Comparison of ENCODE assay signal across 1 cellular context in the genomic region with DNA sequence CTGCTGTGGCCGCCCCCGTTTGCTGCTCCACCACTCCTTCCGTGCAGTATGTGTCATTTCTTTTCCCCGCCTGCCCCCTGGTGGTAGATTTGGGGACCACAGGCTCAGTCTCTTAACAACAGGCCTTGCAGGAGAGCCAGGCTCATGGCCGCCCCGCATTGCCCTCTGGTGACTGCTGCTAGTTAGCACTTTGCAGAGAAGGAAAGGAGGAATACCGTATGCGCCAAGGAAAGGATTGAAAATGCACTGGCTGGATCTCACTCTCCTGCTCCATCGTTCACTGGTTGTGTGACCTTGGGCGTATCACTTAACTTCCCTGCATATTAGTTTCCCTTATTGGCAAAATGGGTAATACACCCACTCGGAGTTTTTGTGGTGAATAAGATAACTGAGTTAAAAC.
A peak's percentile ranks its signal among the peaks of the same experiment; 100 is the strongest.
TF ChIP-seq lines count a peak whose summit lies in the region.

No MANE protein-coding gene starts in this region.

TF ChIP-seq in HepG2, 621 proteins besides CTCF, POLR2A, EP300 and RAD21 (continued from another document and continues in another):
- TF ChIP-seq, protein P1, sequence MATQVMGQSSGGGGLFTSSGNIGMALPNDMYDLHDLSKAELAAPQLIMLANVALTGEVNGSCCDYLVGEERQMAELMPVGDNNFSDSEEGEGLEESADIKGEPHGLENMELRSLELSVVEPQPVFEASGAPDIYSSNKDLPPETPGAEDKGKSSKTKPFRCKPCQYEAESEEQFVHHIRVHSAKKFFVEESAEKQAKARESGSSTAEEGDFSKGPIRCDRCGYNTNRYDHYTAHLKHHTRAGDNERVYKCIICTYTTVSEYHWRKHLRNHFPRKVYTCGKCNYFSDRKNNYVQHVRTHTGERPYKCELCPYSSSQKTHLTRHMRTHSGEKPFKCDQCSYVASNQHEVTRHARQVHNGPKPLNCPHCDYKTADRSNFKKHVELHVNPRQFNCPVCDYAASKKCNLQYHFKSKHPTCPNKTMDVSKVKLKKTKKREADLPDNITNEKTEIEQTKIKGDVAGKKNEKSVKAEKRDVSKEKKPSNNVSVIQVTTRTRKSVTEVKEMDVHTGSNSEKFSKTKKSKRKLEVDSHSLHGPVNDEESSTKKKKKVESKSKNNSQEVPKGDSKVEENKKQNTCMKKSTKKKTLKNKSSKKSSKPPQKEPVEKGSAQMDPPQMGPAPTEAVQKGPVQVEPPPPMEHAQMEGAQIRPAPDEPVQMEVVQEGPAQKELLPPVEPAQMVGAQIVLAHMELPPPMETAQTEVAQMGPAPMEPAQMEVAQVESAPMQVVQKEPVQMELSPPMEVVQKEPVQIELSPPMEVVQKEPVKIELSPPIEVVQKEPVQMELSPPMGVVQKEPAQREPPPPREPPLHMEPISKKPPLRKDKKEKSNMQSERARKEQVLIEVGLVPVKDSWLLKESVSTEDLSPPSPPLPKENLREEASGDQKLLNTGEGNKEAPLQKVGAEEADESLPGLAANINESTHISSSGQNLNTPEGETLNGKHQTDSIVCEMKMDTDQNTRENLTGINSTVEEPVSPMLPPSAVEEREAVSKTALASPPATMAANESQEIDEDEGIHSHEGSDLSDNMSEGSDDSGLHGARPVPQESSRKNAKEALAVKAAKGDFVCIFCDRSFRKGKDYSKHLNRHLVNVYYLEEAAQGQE (IDR thresholded peaks at IDR 0.05; ENCODE audit: borderline replicate concordance in 1 of 2, low read depth in 1 of 2, low read length in 2 of 2): no peak
- TF ChIP-seq ZBTB38 (CRISPR knock-in tag; IDR thresholded peaks at IDR 0.05) (no peak), ZNF546 (CRISPR knock-in tag; conservative IDR thresholded peaks at IDR 0.05) (no peak), ZFP37 (CRISPR knock-in tag; IDR thresholded peaks at IDR 0.05; ENCODE audit: borderline replicate concordance) (no peak), NFIB (CRISPR knock-in tag; IDR thresholded peaks at IDR 0.05; ENCODE audit: borderline replicate concordance) (no peak), NR2F2 (IDR thresholded peaks at IDR 0.05; ENCODE audit: borderline replicate concordance, low read depth) (no peak), KLF12 (CRISPR knock-in tag; IDR thresholded peaks at IDR 0.05; ENCODE audit: borderline replicate concordance) (no peak), EHMT2 (IDR thresholded peaks at IDR 0.05; ENCODE audit: borderline replicate concordance, low read depth, low read length) (no peak), ARID2 (CRISPR knock-in tag; IDR thresholded peaks at IDR 0.05; ENCODE audit: borderline replicate concordance) (no peak), ETV6 (CRISPR knock-in tag; conservative IDR thresholded peaks at IDR 0.05) (no peak), SRSF9 (IDR thresholded peaks at IDR 0.05; ENCODE audit: borderline replicate concordance, insufficient read depth, low read depth, low read length, poor library complexity, severe bottlenecking) (no peak), ZBTB7B (CRISPR knock-in tag; IDR thresholded peaks at IDR 0.05) (no peak), ZNF329 (CRISPR knock-in tag; IDR thresholded peaks at IDR 0.05; ENCODE audit: low read depth) (no peak), HMG20A (CRISPR knock-in tag; IDR thresholded peaks at IDR 0.05; ENCODE audit: borderline replicate concordance) (no peak; the same call in 1 of the 2 replicates), ZBTB20 (CRISPR knock-in tag; IDR thresholded peaks at IDR 0.05; ENCODE audit: borderline replicate concordance, low read depth) (no peak), ZNF382 (CRISPR knock-in tag; IDR thresholded peaks at IDR 0.05; ENCODE audit: borderline replicate concordance) (no peak), TSC22D2 (CRISPR knock-in tag; IDR thresholded peaks at IDR 0.05; ENCODE audit: borderline replicate concordance) (no peak), ZNF432 (CRISPR knock-in tag; IDR thresholded peaks at IDR 0.05; ENCODE audit: borderline replicate concordance) (no peak), SMAD1 (CRISPR knock-in tag; IDR thresholded peaks at IDR 0.05; ENCODE audit: borderline replicate concordance, low read depth) (no peak), ZFP41 (CRISPR knock-in tag; IDR thresholded peaks at IDR 0.05; ENCODE audit: borderline replicate concordance) (no peak), ZNF788 (CRISPR knock-in tag; IDR thresholded peaks at IDR 0.05; ENCODE audit: borderline replicate concordance) (no peak; the same call in 1 of the 2 replicates), ZNF20 (CRISPR knock-in tag; IDR thresholded peaks at IDR 0.05) (no peak), ZNF530 (CRISPR knock-in tag; IDR thresholded peaks at IDR 0.05; ENCODE audit: low read depth) (no peak), RELA (CRISPR knock-in tag; IDR thresholded peaks at IDR 0.05) (no peak), ZNF383 (CRISPR knock-in tag; IDR thresholded peaks at IDR 0.05; ENCODE audit: borderline replicate concordance) (no peak), ZZZ3 (CRISPR knock-in tag; IDR thresholded peaks at IDR 0.05; ENCODE audit: borderline replicate concordance) (peak; percentile 33; the same call in 1 of the 2 replicates), AGO1 (IDR thresholded peaks at IDR 0.05; ENCODE audit: low read depth, low read length, poor library complexity, severe bottlenecking) (no peak), SMARCC2 (IDR thresholded peaks at IDR 0.05) (no peak), RORA (CRISPR knock-in tag; IDR thresholded peaks at IDR 0.05) (no peak), KMT2A (CRISPR knock-in tag; IDR thresholded peaks at IDR 0.05) (no peak), FOXA1 (IDR thresholded peaks at IDR 0.05) (no peak), FOXA1 (CRISPR knock-in tag; IDR thresholded peaks at IDR 0.05) (no peak), TCF7L2 (IDR thresholded peaks at IDR 0.05; ENCODE audit: low read depth, low read length) (no peak), ZNF17 (CRISPR knock-in tag; IDR thresholded peaks at IDR 0.05) (no peak), ZNF484 (CRISPR knock-in tag; IDR thresholded peaks at IDR 0.05; ENCODE audit: borderline replicate concordance, low read depth) (no peak), ZFY (CRISPR knock-in tag; IDR thresholded peaks at IDR 0.05) (no peak), GTF3A (CRISPR knock-in tag; conservative IDR thresholded peaks at IDR 0.05) (no peak), SRY (CRISPR knock-in tag; IDR thresholded peaks at IDR 0.05) (no peak), NR2F6 (IDR thresholded peaks at IDR 0.05) (no peak), NR2F6 (CRISPR knock-in tag; IDR thresholded peaks at IDR 0.05) (peak; percentile 27; the same call in 1 of the 2 replicates), MIER2 (CRISPR knock-in tag; IDR thresholded peaks at IDR 0.05) (no peak), CEBPB (IDR thresholded peaks at IDR 0.05; ENCODE audit: borderline replicate concordance, low read depth, low read length) (no peak), FOXA3 (CRISPR knock-in tag; IDR thresholded peaks at IDR 0.05) (peak; percentile 42; the same call in 1 of the 2 replicates), ZNF781 (CRISPR knock-in tag; IDR thresholded peaks at IDR 0.05; ENCODE audit: borderline replicate concordance, not compliant biosample characterization) (no peak), SYNCRIP (IDR thresholded peaks at IDR 0.05; ENCODE audit: insufficient read depth, low read depth, low read length) (no peak), NFKB2 (CRISPR knock-in tag; IDR thresholded peaks at IDR 0.05; ENCODE audit: borderline replicate concordance) (no peak), FOSL1 (CRISPR knock-in tag; IDR thresholded peaks at IDR 0.05; ENCODE audit: borderline replicate concordance) (no peak), SP1 (IDR thresholded peaks at IDR 0.05) (no peak), SP1 (CRISPR knock-in tag; IDR thresholded peaks at IDR 0.05) (no peak), PAWR (CRISPR knock-in tag; IDR thresholded peaks at IDR 0.05; ENCODE audit: borderline replicate concordance) (no peak), KLF9 (CRISPR knock-in tag; IDR thresholded peaks at IDR 0.05; ENCODE audit: low read depth) (no peak)
- TF ChIP-seq, protein P2, sequence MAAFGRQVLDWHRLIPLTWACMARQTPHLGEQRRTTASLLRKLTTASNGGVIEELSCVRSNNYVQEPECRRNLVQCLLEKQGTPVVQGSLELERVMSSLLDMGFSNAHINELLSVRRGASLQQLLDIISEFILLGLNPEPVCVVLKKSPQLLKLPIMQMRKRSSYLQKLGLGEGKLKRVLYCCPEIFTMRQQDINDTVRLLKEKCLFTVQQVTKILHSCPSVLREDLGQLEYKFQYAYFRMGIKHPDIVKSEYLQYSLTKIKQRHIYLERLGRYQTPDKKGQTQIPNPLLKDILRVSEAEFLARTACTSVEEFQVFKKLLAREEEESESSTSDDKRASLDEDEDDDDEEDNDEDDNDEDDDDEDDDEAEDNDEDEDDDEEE (CRISPR knock-in tag; IDR thresholded peaks at IDR 0.05): no peak
- TF ChIP-seq, protein P3, sequence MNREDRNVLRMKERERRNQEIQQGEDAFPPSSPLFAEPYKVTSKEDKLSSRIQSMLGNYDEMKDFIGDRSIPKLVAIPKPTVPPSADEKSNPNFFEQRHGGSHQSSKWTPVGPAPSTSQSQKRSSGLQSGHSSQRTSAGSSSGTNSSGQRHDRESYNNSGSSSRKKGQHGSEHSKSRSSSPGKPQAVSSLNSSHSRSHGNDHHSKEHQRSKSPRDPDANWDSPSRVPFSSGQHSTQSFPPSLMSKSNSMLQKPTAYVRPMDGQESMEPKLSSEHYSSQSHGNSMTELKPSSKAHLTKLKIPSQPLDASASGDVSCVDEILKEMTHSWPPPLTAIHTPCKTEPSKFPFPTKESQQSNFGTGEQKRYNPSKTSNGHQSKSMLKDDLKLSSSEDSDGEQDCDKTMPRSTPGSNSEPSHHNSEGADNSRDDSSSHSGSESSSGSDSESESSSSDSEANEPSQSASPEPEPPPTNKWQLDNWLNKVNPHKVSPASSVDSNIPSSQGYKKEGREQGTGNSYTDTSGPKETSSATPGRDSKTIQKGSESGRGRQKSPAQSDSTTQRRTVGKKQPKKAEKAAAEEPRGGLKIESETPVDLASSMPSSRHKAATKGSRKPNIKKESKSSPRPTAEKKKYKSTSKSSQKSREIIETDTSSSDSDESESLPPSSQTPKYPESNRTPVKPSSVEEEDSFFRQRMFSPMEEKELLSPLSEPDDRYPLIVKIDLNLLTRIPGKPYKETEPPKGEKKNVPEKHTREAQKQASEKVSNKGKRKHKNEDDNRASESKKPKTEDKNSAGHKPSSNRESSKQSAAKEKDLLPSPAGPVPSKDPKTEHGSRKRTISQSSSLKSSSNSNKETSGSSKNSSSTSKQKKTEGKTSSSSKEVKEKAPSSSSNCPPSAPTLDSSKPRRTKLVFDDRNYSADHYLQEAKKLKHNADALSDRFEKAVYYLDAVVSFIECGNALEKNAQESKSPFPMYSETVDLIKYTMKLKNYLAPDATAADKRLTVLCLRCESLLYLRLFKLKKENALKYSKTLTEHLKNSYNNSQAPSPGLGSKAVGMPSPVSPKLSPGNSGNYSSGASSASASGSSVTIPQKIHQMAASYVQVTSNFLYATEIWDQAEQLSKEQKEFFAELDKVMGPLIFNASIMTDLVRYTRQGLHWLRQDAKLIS (CRISPR knock-in tag; IDR thresholded peaks at IDR 0.05): no peak
- TF ChIP-seq, protein P4, sequence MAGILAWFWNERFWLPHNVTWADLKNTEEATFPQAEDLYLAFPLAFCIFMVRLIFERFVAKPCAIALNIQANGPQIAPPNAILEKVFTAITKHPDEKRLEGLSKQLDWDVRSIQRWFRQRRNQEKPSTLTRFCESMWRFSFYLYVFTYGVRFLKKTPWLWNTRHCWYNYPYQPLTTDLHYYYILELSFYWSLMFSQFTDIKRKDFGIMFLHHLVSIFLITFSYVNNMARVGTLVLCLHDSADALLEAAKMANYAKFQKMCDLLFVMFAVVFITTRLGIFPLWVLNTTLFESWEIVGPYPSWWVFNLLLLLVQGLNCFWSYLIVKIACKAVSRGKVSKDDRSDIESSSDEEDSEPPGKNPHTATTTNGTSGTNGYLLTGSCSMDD (CRISPR knock-in tag; IDR thresholded peaks at IDR 0.05): no peak
- TF ChIP-seq, protein P5, sequence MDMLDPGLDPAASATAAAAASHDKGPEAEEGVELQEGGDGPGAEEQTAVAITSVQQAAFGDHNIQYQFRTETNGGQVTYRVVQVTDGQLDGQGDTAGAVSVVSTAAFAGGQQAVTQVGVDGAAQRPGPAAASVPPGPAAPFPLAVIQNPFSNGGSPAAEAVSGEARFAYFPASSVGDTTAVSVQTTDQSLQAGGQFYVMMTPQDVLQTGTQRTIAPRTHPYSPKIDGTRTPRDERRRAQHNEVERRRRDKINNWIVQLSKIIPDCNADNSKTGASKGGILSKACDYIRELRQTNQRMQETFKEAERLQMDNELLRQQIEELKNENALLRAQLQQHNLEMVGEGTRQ (IDR thresholded peaks at IDR 0.05; ENCODE audit: low read depth, low read length): no peak
- TF ChIP-seq, protein P5 (CRISPR knock-in tag; IDR thresholded peaks at IDR 0.05; ENCODE audit: borderline replicate concordance): no peak
- TF ChIP-seq, protein P6, sequence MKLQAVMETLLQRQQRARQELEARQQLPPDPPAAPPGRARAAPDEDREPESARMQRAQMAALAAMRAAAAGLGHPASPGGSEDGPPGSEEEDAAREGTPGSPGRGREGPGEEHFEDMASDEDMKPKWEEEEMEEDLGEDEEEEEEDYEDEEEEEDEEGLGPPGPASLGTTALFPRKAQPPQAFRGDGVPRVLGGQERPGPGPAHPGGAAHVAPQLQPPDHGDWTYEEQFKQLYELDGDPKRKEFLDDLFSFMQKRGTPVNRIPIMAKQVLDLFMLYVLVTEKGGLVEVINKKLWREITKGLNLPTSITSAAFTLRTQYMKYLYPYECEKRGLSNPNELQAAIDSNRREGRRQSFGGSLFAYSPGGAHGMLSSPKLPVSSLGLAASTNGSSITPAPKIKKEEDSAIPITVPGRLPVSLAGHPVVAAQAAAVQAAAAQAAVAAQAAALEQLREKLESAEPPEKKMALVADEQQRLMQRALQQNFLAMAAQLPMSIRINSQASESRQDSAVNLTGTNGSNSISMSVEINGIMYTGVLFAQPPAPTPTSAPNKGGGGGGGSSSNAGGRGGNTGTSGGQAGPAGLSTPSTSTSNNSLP (IDR thresholded peaks at IDR 0.05; ENCODE audit: low read depth, low read length): peak; percentile 29; the same call in 1 of the 2 replicates
- TF ChIP-seq, protein P7, sequence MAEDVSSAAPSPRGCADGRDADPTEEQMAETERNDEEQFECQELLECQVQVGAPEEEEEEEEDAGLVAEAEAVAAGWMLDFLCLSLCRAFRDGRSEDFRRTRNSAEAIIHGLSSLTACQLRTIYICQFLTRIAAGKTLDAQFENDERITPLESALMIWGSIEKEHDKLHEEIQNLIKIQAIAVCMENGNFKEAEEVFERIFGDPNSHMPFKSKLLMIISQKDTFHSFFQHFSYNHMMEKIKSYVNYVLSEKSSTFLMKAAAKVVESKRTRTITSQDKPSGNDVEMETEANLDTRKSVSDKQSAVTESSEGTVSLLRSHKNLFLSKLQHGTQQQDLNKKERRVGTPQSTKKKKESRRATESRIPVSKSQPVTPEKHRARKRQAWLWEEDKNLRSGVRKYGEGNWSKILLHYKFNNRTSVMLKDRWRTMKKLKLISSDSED (CRISPR knock-in tag; IDR thresholded peaks at IDR 0.05): no peak
- TF ChIP-seq, protein P8, sequence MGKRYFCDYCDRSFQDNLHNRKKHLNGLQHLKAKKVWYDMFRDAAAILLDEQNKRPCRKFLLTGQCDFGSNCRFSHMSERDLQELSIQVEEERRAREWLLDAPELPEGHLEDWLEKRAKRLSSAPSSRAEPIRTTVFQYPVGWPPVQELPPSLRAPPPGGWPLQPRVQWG (CRISPR knock-in tag; IDR thresholded peaks at IDR 0.05; ENCODE audit: borderline replicate concordance, low read depth): no peak
